Comparison of ENCODE assay signal across 2 cellular contexts in the genomic region with DNA sequence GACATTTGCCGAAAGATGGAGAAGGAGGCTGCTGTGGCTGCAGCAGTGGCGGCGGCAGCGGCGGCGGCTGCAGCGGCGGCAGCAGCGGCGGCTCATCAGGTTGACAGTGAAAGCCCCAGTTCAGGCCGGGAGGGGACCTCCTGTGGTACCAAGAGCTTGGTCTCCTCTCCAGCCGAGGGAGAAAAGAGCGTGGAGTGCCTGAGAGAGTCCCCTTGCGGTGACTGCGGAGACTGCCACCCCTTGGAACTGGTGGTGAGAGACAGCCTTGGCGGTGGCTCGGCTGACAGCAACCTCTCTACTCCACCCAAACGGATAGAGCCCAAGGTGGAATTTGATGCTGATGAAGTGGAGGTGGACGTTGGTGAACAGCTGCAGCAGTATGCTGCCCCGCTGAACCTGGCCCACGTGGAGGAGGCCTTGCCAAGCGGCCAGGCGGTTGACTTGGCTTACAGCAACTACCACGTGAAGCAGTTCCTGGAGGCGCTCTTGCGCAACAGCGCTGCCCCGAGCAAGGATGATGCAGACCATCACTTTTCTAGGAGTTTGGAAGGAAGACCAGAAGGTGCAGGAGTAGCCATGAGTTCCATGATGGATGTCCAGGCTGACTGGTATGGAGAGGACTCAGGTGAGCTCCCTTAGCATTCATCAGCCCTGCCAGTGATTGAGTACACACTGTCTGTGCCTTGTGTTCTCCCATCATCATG.
TF ChIP-seq lines count a peak whose summit lies in the region.

No MANE protein-coding gene starts in this region.

TF ChIP-seq in GM23338, 12 proteins besides CTCF, POLR2A, EP300 and RAD21 (continues in another document):
- TF ChIP-seq, protein P1, sequence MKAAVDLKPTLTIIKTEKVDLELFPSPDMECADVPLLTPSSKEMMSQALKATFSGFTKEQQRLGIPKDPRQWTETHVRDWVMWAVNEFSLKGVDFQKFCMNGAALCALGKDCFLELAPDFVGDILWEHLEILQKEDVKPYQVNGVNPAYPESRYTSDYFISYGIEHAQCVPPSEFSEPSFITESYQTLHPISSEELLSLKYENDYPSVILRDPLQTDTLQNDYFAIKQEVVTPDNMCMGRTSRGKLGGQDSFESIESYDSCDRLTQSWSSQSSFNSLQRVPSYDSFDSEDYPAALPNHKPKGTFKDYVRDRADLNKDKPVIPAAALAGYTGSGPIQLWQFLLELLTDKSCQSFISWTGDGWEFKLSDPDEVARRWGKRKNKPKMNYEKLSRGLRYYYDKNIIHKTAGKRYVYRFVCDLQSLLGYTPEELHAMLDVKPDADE (IDR thresholded peaks at IDR 0.05): no peak
- no peak for TF ChIP-seq ZNF331 (CRISPR knock-in tag; IDR thresholded peaks at IDR 0.05; ENCODE audit: low read depth)
- no peak for TF ChIP-seq EZH2 (IDR thresholded peaks at IDR 0.05; ENCODE audit: low read depth, unreplicated experiment)
- no peak for TF ChIP-seq ZNF114 (CRISPR knock-in tag; IDR thresholded peaks at IDR 0.05)
- TF ChIP-seq POLR2AphosphoS5 (IDR thresholded peaks at IDR 0.05; ENCODE audit: low read depth): no peak
- TF ChIP-seq, protein P2, sequence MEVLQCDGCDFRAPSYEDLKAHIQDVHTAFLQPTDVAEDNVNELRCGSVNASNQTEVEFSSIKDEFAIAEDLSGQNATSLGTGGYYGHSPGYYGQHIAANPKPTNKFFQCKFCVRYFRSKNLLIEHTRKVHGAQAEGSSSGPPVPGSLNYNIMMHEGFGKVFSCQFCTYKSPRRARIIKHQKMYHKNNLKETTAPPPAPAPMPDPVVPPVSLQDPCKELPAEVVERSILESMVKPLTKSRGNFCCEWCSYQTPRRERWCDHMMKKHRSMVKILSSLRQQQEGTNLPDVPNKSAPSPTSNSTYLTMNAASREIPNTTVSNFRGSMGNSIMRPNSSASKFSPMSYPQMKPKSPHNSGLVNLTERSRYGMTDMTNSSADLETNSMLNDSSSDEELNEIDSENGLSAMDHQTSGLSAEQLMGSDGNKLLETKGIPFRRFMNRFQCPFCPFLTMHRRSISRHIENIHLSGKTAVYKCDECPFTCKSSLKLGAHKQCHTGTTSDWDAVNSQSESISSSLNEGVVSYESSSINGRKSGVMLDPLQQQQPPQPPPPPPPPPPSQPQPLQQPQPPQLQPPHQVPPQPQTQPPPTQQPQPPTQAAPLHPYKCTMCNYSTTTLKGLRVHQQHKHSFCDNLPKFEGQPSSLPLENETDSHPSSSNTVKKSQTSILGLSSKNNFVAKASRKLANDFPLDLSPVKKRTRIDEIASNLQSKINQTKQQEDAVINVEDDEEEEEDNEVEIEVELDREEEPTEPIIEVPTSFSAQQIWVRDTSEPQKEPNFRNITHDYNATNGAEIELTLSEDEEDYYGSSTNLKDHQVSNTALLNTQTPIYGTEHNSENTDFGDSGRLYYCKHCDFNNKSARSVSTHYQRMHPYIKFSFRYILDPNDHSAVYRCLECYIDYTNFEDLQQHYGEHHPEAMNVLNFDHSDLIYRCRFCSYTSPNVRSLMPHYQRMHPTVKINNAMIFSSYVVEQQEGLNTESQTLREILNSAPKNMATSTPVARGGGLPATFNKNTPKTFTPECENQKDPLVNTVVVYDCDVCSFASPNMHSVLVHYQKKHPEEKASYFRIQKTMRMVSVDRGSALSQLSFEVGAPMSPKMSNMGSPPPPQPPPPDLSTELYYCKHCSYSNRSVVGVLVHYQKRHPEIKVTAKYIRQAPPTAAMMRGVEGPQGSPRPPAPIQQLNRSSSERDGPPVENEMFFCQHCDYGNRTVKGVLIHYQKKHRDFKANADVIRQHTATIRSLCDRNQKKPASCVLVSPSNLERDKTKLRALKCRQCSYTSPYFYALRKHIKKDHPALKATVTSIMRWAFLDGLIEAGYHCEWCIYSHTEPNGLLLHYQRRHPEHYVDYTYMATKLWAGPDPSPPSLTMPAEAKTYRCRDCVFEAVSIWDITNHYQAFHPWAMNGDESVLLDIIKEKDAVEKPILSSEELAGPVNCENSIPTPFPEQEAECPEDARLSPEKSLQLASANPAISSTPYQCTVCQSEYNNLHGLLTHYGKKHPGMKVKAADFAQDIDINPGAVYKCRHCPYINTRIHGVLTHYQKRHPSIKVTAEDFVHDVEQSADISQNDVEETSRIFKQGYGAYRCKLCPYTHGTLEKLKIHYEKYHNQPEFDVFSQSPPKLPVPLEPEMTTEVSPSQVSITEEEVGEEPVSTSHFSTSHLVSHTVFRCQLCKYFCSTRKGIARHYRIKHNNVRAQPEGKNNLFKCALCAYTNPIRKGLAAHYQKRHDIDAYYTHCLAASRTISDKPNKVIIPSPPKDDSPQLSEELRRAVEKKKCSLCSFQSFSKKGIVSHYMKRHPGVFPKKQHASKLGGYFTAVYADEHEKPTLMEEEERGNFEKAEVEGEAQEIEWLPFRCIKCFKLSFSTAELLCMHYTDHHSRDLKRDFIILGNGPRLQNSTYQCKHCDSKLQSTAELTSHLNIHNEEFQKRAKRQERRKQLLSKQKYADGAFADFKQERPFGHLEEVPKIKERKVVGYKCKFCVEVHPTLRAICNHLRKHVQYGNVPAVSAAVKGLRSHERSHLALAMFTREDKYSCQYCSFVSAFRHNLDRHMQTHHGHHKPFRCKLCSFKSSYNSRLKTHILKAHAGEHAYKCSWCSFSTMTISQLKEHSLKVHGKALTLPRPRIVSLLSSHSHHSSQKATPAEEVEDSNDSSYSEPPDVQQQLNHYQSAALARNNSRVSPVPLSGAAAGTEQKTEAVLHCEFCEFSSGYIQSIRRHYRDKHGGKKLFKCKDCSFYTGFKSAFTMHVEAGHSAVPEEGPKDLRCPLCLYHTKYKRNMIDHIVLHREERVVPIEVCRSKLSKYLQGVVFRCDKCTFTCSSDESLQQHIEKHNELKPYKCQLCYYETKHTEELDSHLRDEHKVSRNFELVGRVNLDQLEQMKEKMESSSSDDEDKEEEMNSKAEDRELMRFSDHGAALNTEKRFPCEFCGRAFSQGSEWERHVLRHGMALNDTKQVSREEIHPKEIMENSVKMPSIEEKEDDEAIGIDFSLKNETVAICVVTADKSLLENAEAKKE (CRISPR knock-in tag; IDR thresholded peaks at IDR 0.05): no peak
- TF ChIP-seq NANOG (IDR thresholded peaks at IDR 0.05; ENCODE audit: borderline replicate concordance): no peak
- TF ChIP-seq, protein P3, sequence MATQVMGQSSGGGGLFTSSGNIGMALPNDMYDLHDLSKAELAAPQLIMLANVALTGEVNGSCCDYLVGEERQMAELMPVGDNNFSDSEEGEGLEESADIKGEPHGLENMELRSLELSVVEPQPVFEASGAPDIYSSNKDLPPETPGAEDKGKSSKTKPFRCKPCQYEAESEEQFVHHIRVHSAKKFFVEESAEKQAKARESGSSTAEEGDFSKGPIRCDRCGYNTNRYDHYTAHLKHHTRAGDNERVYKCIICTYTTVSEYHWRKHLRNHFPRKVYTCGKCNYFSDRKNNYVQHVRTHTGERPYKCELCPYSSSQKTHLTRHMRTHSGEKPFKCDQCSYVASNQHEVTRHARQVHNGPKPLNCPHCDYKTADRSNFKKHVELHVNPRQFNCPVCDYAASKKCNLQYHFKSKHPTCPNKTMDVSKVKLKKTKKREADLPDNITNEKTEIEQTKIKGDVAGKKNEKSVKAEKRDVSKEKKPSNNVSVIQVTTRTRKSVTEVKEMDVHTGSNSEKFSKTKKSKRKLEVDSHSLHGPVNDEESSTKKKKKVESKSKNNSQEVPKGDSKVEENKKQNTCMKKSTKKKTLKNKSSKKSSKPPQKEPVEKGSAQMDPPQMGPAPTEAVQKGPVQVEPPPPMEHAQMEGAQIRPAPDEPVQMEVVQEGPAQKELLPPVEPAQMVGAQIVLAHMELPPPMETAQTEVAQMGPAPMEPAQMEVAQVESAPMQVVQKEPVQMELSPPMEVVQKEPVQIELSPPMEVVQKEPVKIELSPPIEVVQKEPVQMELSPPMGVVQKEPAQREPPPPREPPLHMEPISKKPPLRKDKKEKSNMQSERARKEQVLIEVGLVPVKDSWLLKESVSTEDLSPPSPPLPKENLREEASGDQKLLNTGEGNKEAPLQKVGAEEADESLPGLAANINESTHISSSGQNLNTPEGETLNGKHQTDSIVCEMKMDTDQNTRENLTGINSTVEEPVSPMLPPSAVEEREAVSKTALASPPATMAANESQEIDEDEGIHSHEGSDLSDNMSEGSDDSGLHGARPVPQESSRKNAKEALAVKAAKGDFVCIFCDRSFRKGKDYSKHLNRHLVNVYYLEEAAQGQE (IDR thresholded peaks at IDR 0.05; ENCODE audit: unreplicated experiment): no peak

TF ChIP-seq in H1, 55 proteins besides CTCF, POLR2A, EP300 and RAD21:
- TF ChIP-seq SAP30 (IDR thresholded peaks at IDR 0.05; ENCODE audit: insufficient read depth, insufficient replicate concordance, low read length) (no peak), CEBPB (IDR thresholded peaks at IDR 0.05; ENCODE audit: low read depth, low read length) (peak; percentile 88), GTF2F1 (IDR thresholded peaks at IDR 0.05; ENCODE audit: borderline replicate concordance, low read depth, low read length) (no peak)
